Comparison of ENCODE assay signal across 17 cellular contexts in the genomic region with DNA sequence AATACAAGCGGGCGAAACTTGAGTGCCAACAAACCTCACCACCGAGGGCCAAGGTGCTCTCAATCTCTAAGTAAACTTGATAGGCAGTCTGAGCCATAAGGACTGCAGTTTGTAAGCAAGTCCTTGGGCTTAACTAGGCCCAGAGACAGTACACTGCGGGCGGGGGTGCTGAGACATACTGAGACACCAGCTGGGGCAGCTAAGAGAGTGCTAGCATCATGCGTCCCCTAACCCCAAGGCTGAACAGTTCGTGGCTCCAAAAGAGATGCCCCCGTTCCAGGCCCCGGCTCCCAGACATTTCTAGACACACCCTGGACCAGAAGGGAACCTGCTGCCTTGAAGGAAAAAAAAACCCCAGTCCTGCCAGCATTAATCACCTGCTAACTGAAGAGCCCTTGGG.
"Had no signal": no experiment of that assay in that cellular context is flagged by ENCODE, and none has a peak within 500 bp of the region (broad histone marks: within the 10 kb centered on the region; RNA-seq: fewer than 3 reads in every experiment).

No MANE protein-coding gene starts in this region.

- H3K27ac ChIP-seq: coronary artery, dorsolateral prefrontal cortex, esophagus muscularis mucosa, foreskin keratinocyte, heart right ventricle, left lung, lower lobe of right lung had no signal

- H3K27me3 ChIP-seq: esophagus muscularis mucosa, foreskin keratinocyte, heart right ventricle, left lung had no signal

- H3K4me3 ChIP-seq: coronary artery, dorsolateral prefrontal cortex, esophagus muscularis mucosa, heart right ventricle, left lung, lower lobe of right lung, mucosa of descending colon had no signal

- H3K4me1 ChIP-seq: esophagus muscularis mucosa, foreskin keratinocyte, heart right ventricle, left lung, lower lobe of right lung had no signal

- H3K36me3 ChIP-seq: esophagus muscularis mucosa, heart right ventricle, left lung, lower lobe of right lung had no signal

- H3K9me3 ChIP-seq: esophagus muscularis mucosa, left lung, lower lobe of right lung, mucosa of descending colon had no signal

- DNase-seq: dermis blood vessel endothelial cell; dorsolateral prefrontal cortex; effector CD4-positive, alpha-beta T cell; effector memory CD4-positive, alpha-beta T cell; foreskin keratinocyte; glutamatergic neuron; head of caudate nucleus; heart right ventricle; hippocampal formation; left cardiac atrium; left lung; left ventricle myocardium superior; lower lobe of right lung; mesenchymal stem cell; mucosa of descending colon had no signal

- ATAC-seq: foreskin keratinocyte, heart right ventricle, left cardiac atrium, left lung, left ventricle myocardium superior, lower lobe of right lung, mucosa of descending colon had no signal
